Comparison of ENCODE assay signal across 1 cellular context in genomic region chr2:112021781-112022231, GRCh38.
TF ChIP-seq lines count a peak whose summit lies in the region.

No MANE protein-coding gene starts in this region.

TF ChIP-seq in HEK293, 187 proteins besides CTCF, POLR2A, EP300 and RAD21 (continued from another document):
- no peak for TF ChIP-seq ZNF692 (tag by site-specific recombination; IDR thresholded peaks at IDR 0.05)
- no peak for TF ChIP-seq ZNF621 (tag by site-specific recombination; IDR thresholded peaks at IDR 0.05)
- no peak for TF ChIP-seq ZNF580 (tag by site-specific recombination; IDR thresholded peaks at IDR 0.05)
- TF ChIP-seq ZNF624 (tag by site-specific recombination; IDR thresholded peaks at IDR 0.05): no peak
- TF ChIP-seq INSM2 (tag by site-specific recombination; IDR thresholded peaks at IDR 0.05): 0 out of 2 replicates have a peak, but pooled peaks have one; percentile 45
- no peak for TF ChIP-seq ZNF585B (tag by site-specific recombination; IDR thresholded peaks at IDR 0.05)
- no peak for TF ChIP-seq RBAK (tag by site-specific recombination; IDR thresholded peaks at IDR 0.05)
- TF ChIP-seq ZNF660 (tag by site-specific recombination; IDR thresholded peaks at IDR 0.05): peak; percentile 60; the same call in 1 of the 2 replicates
- 0 out of 2 replicates have a peak, but pooled peaks have one; percentile 16 for TF ChIP-seq ATF2 (tag by site-specific recombination; IDR thresholded peaks at IDR 0.05; ENCODE audit: low read depth)
- peak; percentile 78 for TF ChIP-seq ZEB2 (tag by site-specific recombination; IDR thresholded peaks at IDR 0.05)
- TF ChIP-seq ZFP37 (tag by site-specific recombination; IDR thresholded peaks at IDR 0.05): no peak
- TF ChIP-seq ZSCAN18 (tag by site-specific recombination; IDR thresholded peaks at IDR 0.05): no peak
- peak; percentile 38; the same call in 1 of the 2 replicates for TF ChIP-seq HIC1 (tag by site-specific recombination; IDR thresholded peaks at IDR 0.05)
- TF ChIP-seq ZNF366 (tag by site-specific recombination; conservative IDR thresholded peaks at IDR 0.05): peak; percentile 37; the same call in 1 of the 2 replicates
- peak; percentile 19; the same call in 1 of the 2 replicates for TF ChIP-seq PRDM10 (tag by site-specific recombination; IDR thresholded peaks at IDR 0.05)
- no peak for TF ChIP-seq ZSCAN16 (tag by site-specific recombination; IDR thresholded peaks at IDR 0.05)
- no peak for TF ChIP-seq HOXD13 (CRISPR knock-in tag; IDR thresholded peaks at IDR 0.05; ENCODE audit: borderline replicate concordance)
- no peak for TF ChIP-seq ZNF510 (tag by site-specific recombination; IDR thresholded peaks at IDR 0.05; ENCODE audit: insufficient replicate concordance)
- no peak for TF ChIP-seq ZNF174 (tag by site-specific recombination; IDR thresholded peaks at IDR 0.05)
- peak; percentile 51; the same call in 1 of the 2 replicates for TF ChIP-seq ZBTB21 (tag by site-specific recombination; IDR thresholded peaks at IDR 0.05)
- TF ChIP-seq ZNF223 (tag by site-specific recombination; IDR thresholded peaks at IDR 0.05): no peak
- TF ChIP-seq ZNF558 (tag by site-specific recombination; IDR thresholded peaks at IDR 0.05): 0 out of 2 replicates have a peak, but pooled peaks have one; percentile 40
- TF ChIP-seq ZBTB1 (tag by site-specific recombination; IDR thresholded peaks at IDR 0.05): no peak
- TF ChIP-seq MZF1 (tag by site-specific recombination; IDR thresholded peaks at IDR 0.05; ENCODE audit: borderline replicate concordance): no peak
- TF ChIP-seq TSHZ1 (tag by site-specific recombination; IDR thresholded peaks at IDR 0.05; ENCODE audit: borderline replicate concordance): peak; percentile 43; the same call in 1 of the 2 replicates
- no peak for TF ChIP-seq ZNF26 (tag by site-specific recombination; IDR thresholded peaks at IDR 0.05)
- no peak for TF ChIP-seq TRIM28 (IDR thresholded peaks at IDR 0.05; ENCODE audit: borderline replicate concordance, low read length)
- TF ChIP-seq SP3 (tag by site-specific recombination; IDR thresholded peaks at IDR 0.05): no peak
- TF ChIP-seq ZNF629 (tag by site-specific recombination; IDR thresholded peaks at IDR 0.05): peak; percentile 83
- peak; percentile 62 for TF ChIP-seq ZNF335 (tag by site-specific recombination; conservative IDR thresholded peaks at IDR 0.05)
- no peak for TF ChIP-seq ZNF292 (tag by site-specific recombination; IDR thresholded peaks at IDR 0.05; ENCODE audit: borderline replicate concordance, low read depth)
- TF ChIP-seq ZNF843 (tag by site-specific recombination; IDR thresholded peaks at IDR 0.05): 0 out of 2 replicates have a peak, but pooled peaks have one; percentile 35
- 0 out of 2 replicates have a peak, but pooled peaks have one; percentile 41 for TF ChIP-seq KLF8 (tag by site-specific recombination; IDR thresholded peaks at IDR 0.05)
- TF ChIP-seq ZNF600 (tag by site-specific recombination; IDR thresholded peaks at IDR 0.05): 0 out of 2 replicates have a peak, but pooled peaks have one; percentile 26
- TF ChIP-seq SCRT1 (tag by site-specific recombination; IDR thresholded peaks at IDR 0.05; ENCODE audit: borderline replicate concordance): no peak
- no peak for TF ChIP-seq ZNF202 (tag by site-specific recombination; IDR thresholded peaks at IDR 0.05; ENCODE audit: borderline replicate concordance)
- TF ChIP-seq PRDM6 (tag by site-specific recombination; IDR thresholded peaks at IDR 0.05): peak; percentile 27; the same call in 1 of the 2 replicates
- TF ChIP-seq ZNF184 (tag by site-specific recombination; IDR thresholded peaks at IDR 0.05): 0 out of 2 replicates have a peak, but pooled peaks have one; percentile 40
- TF ChIP-seq ZFP69B (tag by site-specific recombination; IDR thresholded peaks at IDR 0.05): peak; percentile 24; the same call in 1 of the 2 replicates
- TF ChIP-seq ZNF837 (tag by site-specific recombination; IDR thresholded peaks at IDR 0.05): no peak
- TF ChIP-seq BCL11A (tag by site-specific recombination; IDR thresholded peaks at IDR 0.05; ENCODE audit: low read depth): peak; percentile 60; the same call in 1 of the 2 replicates
TF ChIP-seq in HEK293: peak in this region for 23.
